In the genomic region with DNA sequence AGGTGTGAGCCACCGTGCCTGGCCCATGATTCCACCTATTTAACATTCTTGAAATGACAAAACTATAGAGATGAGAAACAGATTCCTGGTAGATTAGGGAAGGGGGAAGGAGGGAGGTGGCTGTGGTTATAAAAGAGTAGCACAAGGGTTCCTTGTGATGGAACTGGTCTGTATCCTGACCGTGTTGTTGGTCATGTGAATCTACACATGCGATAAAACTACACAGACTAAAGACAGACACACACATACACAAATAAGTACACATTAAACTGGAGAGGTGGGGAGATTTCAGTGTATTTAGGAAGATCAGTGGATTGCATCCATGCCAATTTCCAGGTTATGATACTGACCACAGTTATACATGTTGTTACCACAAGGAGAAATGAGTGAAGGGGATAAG, we compare ENCODE assay signal across 35 cellular contexts.
"Had no signal": no experiment of that assay in that cellular context is flagged by ENCODE, and none has a peak within 500 bp of the region (broad histone marks: within the 10 kb centered on the region; RNA-seq: fewer than 3 reads in every experiment).

No MANE protein-coding gene starts in this region.

- H3K9ac ChIP-seq: KMS-11 had no signal

- H3K4me3 ChIP-seq: MG63 had no signal

- H3K27me3 ChIP-seq: MG63 had no signal

- H3K27ac ChIP-seq: KMS-11 had no signal

- H3K9me3 ChIP-seq: MG63 had no signal

- DNase-seq: Karpas-422, Kasumi-1, KBM-7, KG1, MG63, MM.1S, MV-4-11, NCI-H1048, NCI-H1092, NCI-H1092 treated with DMSO at 0.1 percent for 48 hours, NCI-H1105, NCI-H1105 treated with DMSO at 0.1 percent for 48 hours, NCI-H1417, NCI-H1417 treated with DMSO at 0.1 percent for 48 hours, NCI-H1436, NCI-H1436 treated with DMSO at 0.1 percent for 48 hours, NCI-H146, NCI-H1694, NCI-H1694 treated with DMSO at 0.1 percent for 48 hours, NCI-H187, NCI-H187 treated with DMSO at 0.1 percent for 48 hours, NCI-H1930, NCI-H2029, NCI-H2029 treated with DMSO at 0.1 percent for 48 hours, NCI-H2081, NCI-H2081 treated with DMSO at 0.1 percent for 48 hours, NCI-H2107, NCI-H2171, NCI-H2171 treated with DMSO at 0.1 percent for 48 hours, NCI-H2227 treated with DMSO at 0.1 percent for 48 hours, NCI-H226, NCI-H345, NCI-H446, NCI-H446 treated with DMSO at 0.1 percent for 48 hours had no signal
